26 cellular contexts compared by ENCODE assay signal in genomic region chr14:82113007-82113406, GRCh38.
"Had no signal": no experiment of that assay in that cellular context is flagged by ENCODE, and none has a peak within 500 bp of the region (broad histone marks: within the 10 kb centered on the region; RNA-seq: fewer than 3 reads in every experiment).

No MANE protein-coding gene starts in this region.

- H3K4me3 ChIP-seq: colonic mucosa, coronary artery, dorsolateral prefrontal cortex, esophagus muscularis mucosa, esophagus squamous epithelium, gastrocnemius medialis, gastroesophageal sphincter, heart left ventricle, heart right ventricle had no signal

- H3K27me3 ChIP-seq: colonic mucosa, dorsolateral prefrontal cortex, esophagus muscularis mucosa, esophagus squamous epithelium, foreskin keratinocyte, gastrocnemius medialis, gastroesophageal sphincter, heart left ventricle, heart right ventricle had no signal

- H3K9me3 ChIP-seq: colonic mucosa, esophagus squamous epithelium, gastrocnemius medialis had no signal

- FAIRE-seq: endothelial cell of umbilical vein, frontal cortex had no signal

- H3K27ac ChIP-seq: colonic mucosa, coronary artery, dorsolateral prefrontal cortex, epithelial cell of prostate, esophagus muscularis mucosa, esophagus squamous epithelium, foreskin keratinocyte, gastrocnemius medialis, gastroesophageal sphincter, heart left ventricle, heart right ventricle had no signal

- ATAC-seq: effector memory CD8-positive, alpha-beta T cell; esophagus mucosa; foreskin keratinocyte; gastrocnemius medialis; gastroesophageal sphincter; heart left ventricle; heart right ventricle had no signal

- H3K36me3 ChIP-seq: colonic mucosa, esophagus muscularis mucosa, esophagus squamous epithelium, gastrocnemius medialis, gastroesophageal sphincter, heart left ventricle, heart right ventricle had no signal

- DNase-seq: colonic mucosa; cortex of kidney; dermis blood vessel endothelial cell; dorsolateral prefrontal cortex; effector CD4-positive, alpha-beta T cell; effector CD8-positive, alpha-beta T cell; effector memory CD4-positive, alpha-beta T cell; effector memory CD8-positive, alpha-beta T cell; endodermal cell; erythroblast; esophagus squamous epithelium; foreskin fibroblast; foreskin keratinocyte; foreskin melanocyte; gastrocnemius medialis; glutamatergic neuron; head of caudate nucleus; heart left ventricle; heart right ventricle had no signal

- H3K4me1 ChIP-seq: colonic mucosa, esophagus muscularis mucosa, esophagus squamous epithelium, foreskin keratinocyte, gastrocnemius medialis, gastroesophageal sphincter, heart left ventricle, heart right ventricle had no signal
